Comparison of ENCODE assay signal across 8 cellular contexts in genomic region chr19:7637374-7638256, GRCh38. TPM values are rescaled to one million over a fixed set of nuclear protein-coding genes. Genes with fewer than 3 reads are reported as not detected.
DNase-seq lines count a peak whose midpoint lies in the region; TF ChIP-seq lines count a peak whose summit lies in the region.

No MANE protein-coding gene starts in this region.

- H3K79me2 ChIP-seq in MM.1S (ENCODE audit: low read length) = peaks cover 19% of the 10 kb centered on the region
- H3K79me2 ChIP-seq in mammary epithelial cell (ENCODE audit: insufficient read depth, low read length) = peaks cover 18% of the 10 kb centered on the region

- no peak for TF ChIP-seq POLR2A in lower leg skin (IDR thresholded peaks at IDR 0.05)

- H3F3A ChIP-seq in MM.1S (ENCODE audit: insufficient read depth, low read length) = no peaks in the 10 kb centered on the region

- no TSS peak for BruUV-seq in mammary epithelial cell (replicated peaks; lab: Mats Ljungman, UMichigan)

- H3K27ac ChIP-seq in MM.1S (ENCODE audit: low read length) (no peak overlapping the region), mammary epithelial cell (ENCODE audit: insufficient read depth, low read depth, low read length) (peak overlapping the region; percentile 27)

- intact Hi-C loops in mammary epithelial cell (cut with micrococcal nuclease) (loop anchor here (10.0 kb wide), 1 partner anchor 73 kb away; no protein-coding TSS in a partner anchor), lower leg skin (cut with DNase I; ENCODE audit: low total_unique reads) (no loop called here)

- H3K27me3 ChIP-seq in MM.1S (replicated peaks; ENCODE audit: insufficient read depth, low read length) = no peaks in the 10 kb centered on the region
- no peaks in the 10 kb centered on the region for H3K27me3 ChIP-seq in mammary epithelial cell (ENCODE audit: insufficient read depth, low read length)
- H3K27me3 ChIP-seq in BE2C = peaks cover 44% of the 10 kb centered on the region

- no peaks in the 10 kb centered on the region for H4K20me1 ChIP-seq in MM.1S (ENCODE audit: insufficient read depth, low read length)
- no peaks in the 10 kb centered on the region for H4K20me1 ChIP-seq in mammary epithelial cell (ENCODE audit: insufficient read depth, low read length)

- peaks cover 3% of the 10 kb centered on the region for H3K4me1 ChIP-seq in MM.1S (ENCODE audit: low read length)
- H3K4me1 ChIP-seq in mammary epithelial cell (ENCODE audit: insufficient read depth, low read length) = peaks cover 5% of the 10 kb centered on the region
- no peaks in the 10 kb centered on the region for H3K4me1 ChIP-seq in BE2C

- H3K9me3 ChIP-seq in MM.1S (replicated peaks; ENCODE audit: insufficient read depth, low read length) (no peaks in the 10 kb centered on the region), mammary epithelial cell (replicated peaks; ENCODE audit: insufficient read depth, low read length) (no peaks in the 10 kb centered on the region), BE2C (no peaks in the 10 kb centered on the region)

- peak; percentile 26 for DNase-seq in activated CD4-positive, alpha-beta T cell treated with anti-CD3 and anti-CD28 coated beads for 48 hours
- DNase-seq in activated CD4-positive, alpha-beta T cell treated with anti-CD3 and anti-CD28 coated beads for 4 hours = no peak
- DNase-seq in MM.1S (no peak), mammary epithelial cell (peak; percentile 8), lower leg skin (ENCODE audit: low spot score in 2 of 2) (no peak), SW480 (ENCODE audit: low spot score) (no peak), BE2C (no peak)
- DNase-seq in stimulated activated CD4-positive, alpha-beta T cell treated with anti-CD3 and anti-CD28 coated beads, Interleukin-4, amount 100 ng/mL, for 24 hours = no peak

- no peaks in the 10 kb centered on the region for H3K9me2 ChIP-seq in MM.1S (replicated peaks; ENCODE audit: insufficient read depth, low read length)

- CTCF ChIA-PET in mammary epithelial cell (lab: Charles Lee; ENCODE audit: low non-redundant PET) = no interaction called here

- peak overlapping the region; percentile 90 for H3K4me3 ChIP-seq in MM.1S (ENCODE audit: low read length)
- H3K4me3 ChIP-seq in mammary epithelial cell (replicated peaks in 1 of 3; ENCODE audit: insufficient read depth in 1 of 3, low read depth in 2 of 3, low read length in 3 of 3) = peak overlapping the region; percentile 58 to 65 (median 59)
- peak overlapping the region; percentile 29 for H3K4me3 ChIP-seq in lower leg skin (ENCODE audit: low read depth, poor library complexity, severe bottlenecking)
- H3K4me3 ChIP-seq in BE2C (ENCODE audit: low read depth, low read length) = no peak overlapping the region

- 47% methylated on average over 18 of the region's 30 CpGs for WGBS in mammary epithelial cell (ENCODE audit: low coverage, missing lambda C conversion rate)
- WGBS in lower leg skin, 2 donors = 38 to 45% methylated on average over 27 to 30 of the region's 30 CpGs

- dilution Hi-C loops in mammary epithelial cell (cut with HindIII; ENCODE audit: low sequenced_read_pairs) = no loop called here

- in situ Hi-C loops in mammary epithelial cell (cut with MboI; ENCODE audit: low sequenced_read_pairs in 2 of 2) = no loop called here

- H3K36me3 ChIP-seq in MM.1S (replicated peaks; ENCODE audit: insufficient read depth, low read length) (no peaks in the 10 kb centered on the region), mammary epithelial cell (ENCODE audit: insufficient read depth, low read length) (no peaks in the 10 kb centered on the region), BE2C (no peaks in the 10 kb centered on the region)

- H2AFZ ChIP-seq in MM.1S (ENCODE audit: low read length) (peak overlapping the region; percentile 88), mammary epithelial cell (ENCODE audit: low read depth, low read length) (peak overlapping the region; percentile 97)

- TF ChIP-seq CTCF in MM.1S (IDR thresholded peaks at IDR 0.05; ENCODE audit: low read length) = no peak
- no peak for TF ChIP-seq CTCF in mammary epithelial cell (conservative IDR thresholded peaks at IDR 0.05 in 1 of 2, IDR thresholded peaks at IDR 0.05 in 1 of 2; ENCODE audit: extremely low read depth in 1 of 2, insufficient read depth in 1 of 2, low read depth in 1 of 2, low read length in 2 of 2)
- no peak for TF ChIP-seq CTCF in lower leg skin (IDR thresholded peaks at IDR 0.05)
- TF ChIP-seq CTCF in BE2C (IDR thresholded peaks at IDR 0.05; ENCODE audit: low read depth, low read length) = no peak

- H3K4me2 ChIP-seq in MM.1S (ENCODE audit: low read depth, low read length) (peak overlapping the region; percentile 91), mammary epithelial cell (ENCODE audit: insufficient read depth, low read depth, low read length) (peak overlapping the region; percentile 87)

- H3K9ac ChIP-seq in MM.1S (ENCODE audit: low read length) = peak overlapping the region; percentile 85
- H3K9ac ChIP-seq in mammary epithelial cell (ENCODE audit: insufficient read depth, low read length) = peak overlapping the region; percentile 67

RNA-seq across cellular contexts. Expression of gene STXBP2, which starts 0.7 kb away (rescaled TPM):
- total RNA-seq in mammary epithelial cell (10 to 100 TPM; 34.3 to 82.0 TPM), lower leg skin (100 to 1,000 TPM in 1 of 4 donors, 10 to 100 TPM in 3; 43.8 to 109 (median 69.9) TPM)
- polyA plus RNA-seq in mammary epithelial cell = 78.1 TPM
- polyA minus RNA-seq in mammary epithelial cell = 108 TPM
- polyA plus RNA-seq in BE2C (2012; ENCODE audit: insufficient read depth, insufficient read length, low read depth) = 2.0 TPM

RNA-seq across cellular contexts. Expression of gene PCP2, which starts 4.1 kb away (rescaled TPM):
- under 1 TPM in 1 of 2 donors, not detected in 1; 0.66 TPM for total RNA-seq in mammary epithelial cell
- not detected for polyA plus RNA-seq in mammary epithelial cell
- not detected for polyA minus RNA-seq in mammary epithelial cell
- 1 to 10 TPM in 3 of 4 donors, not detected in 1; 1.1 to 6.5 (median 4.2) TPM for total RNA-seq in lower leg skin
- not detected for polyA plus RNA-seq in BE2C (2012; ENCODE audit: insufficient read depth, insufficient read length, low read depth)

RNA-seq across cellular contexts. Expression of gene PET100, which starts 8.0 kb away (rescaled TPM):
- total RNA-seq in mammary epithelial cell (10 to 100 TPM in 1 of 2 donors, 1 to 10 TPM in 1; 2.2 to 64.8 TPM), lower leg skin (100 to 1,000 TPM in 1 of 4 donors, 10 to 100 TPM in 2, 1 to 10 TPM in 1; 9.0 to 267 (median 19.1) TPM)
- polyA plus RNA-seq in mammary epithelial cell = 24.2 TPM
- not detected for polyA minus RNA-seq in mammary epithelial cell
- polyA plus RNA-seq in BE2C (2012; ENCODE audit: insufficient read depth, insufficient read length, low read depth) = 283 TPM

RNA-seq across cellular contexts. Expression of gene XAB2, which starts 8.3 kb away (rescaled TPM):
- total RNA-seq in mammary epithelial cell = 10 to 100 TPM; 31.3 to 31.6 TPM
- 31.9 TPM for polyA plus RNA-seq in mammary epithelial cell
- polyA minus RNA-seq in mammary epithelial cell = 39.0 TPM
- total RNA-seq in lower leg skin = 10 to 100 TPM; 55.9 to 99.1 (median 67.7) TPM
- 209 TPM for polyA plus RNA-seq in BE2C (2012; ENCODE audit: insufficient read depth, insufficient read length, low read depth)

RNA-seq across cellular contexts. Expression of gene RETN, which starts 31.2 kb away (rescaled TPM):
- total RNA-seq in mammary epithelial cell (not detected), lower leg skin (not detected)
- not detected for polyA plus RNA-seq in mammary epithelial cell
- not detected for polyA minus RNA-seq in mammary epithelial cell
- not detected for polyA plus RNA-seq in BE2C (2012; ENCODE audit: insufficient read depth, insufficient read length, low read depth)

Comparison
In these comparisons a context has a peak if more than half of its experiments do, and no peak if none do; other contexts are left out.
1. DNase-seq: peak in activated CD4-positive, alpha-beta T cell treated with anti-CD3 and anti-CD28 coated beads for 48 hours (single experiment) and mammary epithelial cell (single experiment); none in activated CD4-positive, alpha-beta T cell treated with anti-CD3 and anti-CD28 coated beads for 4 hours (0 of 2), MM.1S (single experiment), lower leg skin (0 of 2), SW480 (single experiment), stimulated activated CD4-positive, alpha-beta T cell treated with anti-CD3 and anti-CD28 coated beads, Interleukin-4, amount 100 ng/mL, for 24 hours (single experiment) and BE2C (single experiment).